Comparison of ENCODE assay signal across 18 cellular contexts in the genomic region with DNA sequence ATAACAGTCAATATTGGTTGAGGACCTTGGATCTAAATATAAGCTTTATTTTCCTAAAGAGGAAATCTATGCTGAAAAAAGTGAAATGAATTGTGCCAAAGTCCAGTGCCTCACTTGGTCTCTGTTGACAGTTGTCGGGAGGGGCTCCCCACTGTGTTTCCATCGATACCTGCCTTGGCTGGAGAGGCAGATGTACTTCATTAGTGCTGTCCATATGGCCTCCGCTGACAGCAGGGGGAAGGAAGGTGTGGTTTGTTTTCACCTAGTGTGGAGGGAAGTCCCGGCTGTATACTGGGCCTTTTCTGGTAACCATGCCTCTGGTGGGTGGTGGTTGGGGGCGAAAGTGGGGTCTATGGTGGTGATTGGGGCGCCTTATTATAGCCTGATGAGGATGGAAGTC. TPM values are rescaled to one million over a fixed set of nuclear protein-coding genes. Genes with fewer than 3 reads are reported as not detected.
A peak's percentile ranks its signal among the peaks of the same experiment; 100 is the strongest.
DNase-seq lines count a peak whose midpoint lies in the region; ATAC-seq and TF ChIP-seq lines count a peak whose summit lies in the region.
"Had no signal": no experiment of that assay in that cellular context is flagged by ENCODE, and none has a peak within 500 bp of the region (broad histone marks: within the 10 kb centered on the region; RNA-seq: fewer than 3 reads in every experiment).

No MANE protein-coding gene starts in this region.

- CTCF ChIA-PET in WTC11 (lab: Charles Lee): no interaction called here

- no peak overlapping the region for H3K4me3 Mint-ChIP-seq in WTC11
- no peak overlapping the region for H3K4me3 Mint-ChIP-seq in memory B cell

- no peaks in the 10 kb centered on the region for H3K9me3 Mint-ChIP-seq in WTC11
- H3K9me3 Mint-ChIP-seq in memory B cell: no peaks in the 10 kb centered on the region

- H3K4me1 Mint-ChIP-seq in WTC11 (peaks cover 64% of the 10 kb centered on the region), memory B cell (peaks cover 21% of the 10 kb centered on the region)

- H3K27ac Mint-ChIP-seq in WTC11: peak overlapping the region; percentile 46; the same call in 1 of the 2 replicates
- no peak overlapping the region for H3K27ac Mint-ChIP-seq in memory B cell
- H3K27ac Mint-ChIP-seq: CD4-positive, CD25-positive, alpha-beta regulatory T cell had no signal

- no peak for TF ChIP-seq CTCF in WTC11 (IDR thresholded peaks at IDR 0.05)

- DNase-seq in COLO668 (lab: John Stamatoyannopoulos, UW; ENCODE audit: unreplicated experiment): peak; percentile 63
- DNase-seq in WTC11 (ENCODE audit: low spot score): peak; percentile 23
- DNase-seq in memory B cell (ENCODE audit: low spot score in 2 of 2): no peak
- DNase-seq in SW480 (ENCODE audit: low spot score): no peak
- no peak for DNase-seq in EL
- DNase-seq in hepatic stellate cell (ENCODE audit: low spot score): no peak
- DNase-seq: activated CD4-positive, alpha-beta T cell treated with anti-CD3 and anti-CD28 coated beads, Interleukin-2, amount 50 U/mL, for 48 hours; activated naive CD4-positive, alpha-beta T cell treated with Interleukin-2 at 50 U/mL for 16 hours; activated T-cell treated with anti-CD3 and anti-CD28 coated beads for 4 hours; CD4-positive, CD25-positive, alpha-beta regulatory T cell; central memory CD4-positive, alpha-beta T cell; NCI-H1436; NCI-H345; occipital lobe; Right ventricle myocardium superior; T-helper 1 cell had no signal

- ATAC-seq in GM19463 (IDR thresholded peaks at IDR 0.05; ENCODE audit: unreplicated experiment): peak; percentile 48
- peak; percentile 75 for ATAC-seq in WTC11
- ATAC-seq in memory B cell (ENCODE audit: low read depth): peak; percentile 43
- ATAC-seq in HG03095 (IDR thresholded peaks at IDR 0.05; ENCODE audit: unreplicated experiment): no peak

- H3K36me3 Mint-ChIP-seq in WTC11 (no peaks in the 10 kb centered on the region), memory B cell (peaks cover 5% of the 10 kb centered on the region)

- POLR2A ChIA-PET in WTC11 (lab: Charles Lee): no interaction called here

- H3K27me3 Mint-ChIP-seq in WTC11 (ENCODE audit: low read depth) (no peaks in the 10 kb centered on the region), memory B cell (no peaks in the 10 kb centered on the region)
- H3K27me3 Mint-ChIP-seq: CD4-positive, CD25-positive, alpha-beta regulatory T cell had no signal

TF ChIP-seq in WTC11, 78 proteins besides CTCF, POLR2A, EP300 and RAD21:
- TF ChIP-seq TEAD1 (CRISPR knock-in tag; IDR thresholded peaks at IDR 0.05) (no peak), MXD4 (CRISPR knock-in tag; IDR thresholded peaks at IDR 0.05; ENCODE audit: borderline replicate concordance) (no peak), FOXP1 (CRISPR knock-in tag; IDR thresholded peaks at IDR 0.05; ENCODE audit: borderline replicate concordance) (no peak), CDX4 (CRISPR knock-in tag; IDR thresholded peaks at IDR 0.05; ENCODE audit: borderline replicate concordance) (no peak), NFYB (CRISPR knock-in tag; conservative IDR thresholded peaks at IDR 0.05; ENCODE audit: low read depth) (no peak), PRRX2 (CRISPR knock-in tag; IDR thresholded peaks at IDR 0.05) (no peak), NR1H2 (CRISPR knock-in tag; IDR thresholded peaks at IDR 0.05) (no peak), RORB (CRISPR knock-in tag; IDR thresholded peaks at IDR 0.05) (no peak), ZNF425 (CRISPR knock-in tag; conservative IDR thresholded peaks at IDR 0.05) (no peak), FOXP4 (CRISPR knock-in tag; IDR thresholded peaks at IDR 0.05) (no peak), GABPB1 (CRISPR knock-in tag; IDR thresholded peaks at IDR 0.05) (no peak), ATF6 (CRISPR knock-in tag; IDR thresholded peaks at IDR 0.05) (no peak), RELA (CRISPR knock-in tag; IDR thresholded peaks at IDR 0.05; ENCODE audit: borderline replicate concordance) (no peak)
- TF ChIP-seq, protein P1, sequence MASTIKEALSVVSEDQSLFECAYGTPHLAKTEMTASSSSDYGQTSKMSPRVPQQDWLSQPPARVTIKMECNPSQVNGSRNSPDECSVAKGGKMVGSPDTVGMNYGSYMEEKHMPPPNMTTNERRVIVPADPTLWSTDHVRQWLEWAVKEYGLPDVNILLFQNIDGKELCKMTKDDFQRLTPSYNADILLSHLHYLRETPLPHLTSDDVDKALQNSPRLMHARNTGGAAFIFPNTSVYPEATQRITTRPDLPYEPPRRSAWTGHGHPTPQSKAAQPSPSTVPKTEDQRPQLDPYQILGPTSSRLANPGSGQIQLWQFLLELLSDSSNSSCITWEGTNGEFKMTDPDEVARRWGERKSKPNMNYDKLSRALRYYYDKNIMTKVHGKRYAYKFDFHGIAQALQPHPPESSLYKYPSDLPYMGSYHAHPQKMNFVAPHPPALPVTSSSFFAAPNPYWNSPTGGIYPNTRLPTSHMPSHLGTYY (CRISPR knock-in tag; IDR thresholded peaks at IDR 0.05): no peak
- TF ChIP-seq, protein P2, sequence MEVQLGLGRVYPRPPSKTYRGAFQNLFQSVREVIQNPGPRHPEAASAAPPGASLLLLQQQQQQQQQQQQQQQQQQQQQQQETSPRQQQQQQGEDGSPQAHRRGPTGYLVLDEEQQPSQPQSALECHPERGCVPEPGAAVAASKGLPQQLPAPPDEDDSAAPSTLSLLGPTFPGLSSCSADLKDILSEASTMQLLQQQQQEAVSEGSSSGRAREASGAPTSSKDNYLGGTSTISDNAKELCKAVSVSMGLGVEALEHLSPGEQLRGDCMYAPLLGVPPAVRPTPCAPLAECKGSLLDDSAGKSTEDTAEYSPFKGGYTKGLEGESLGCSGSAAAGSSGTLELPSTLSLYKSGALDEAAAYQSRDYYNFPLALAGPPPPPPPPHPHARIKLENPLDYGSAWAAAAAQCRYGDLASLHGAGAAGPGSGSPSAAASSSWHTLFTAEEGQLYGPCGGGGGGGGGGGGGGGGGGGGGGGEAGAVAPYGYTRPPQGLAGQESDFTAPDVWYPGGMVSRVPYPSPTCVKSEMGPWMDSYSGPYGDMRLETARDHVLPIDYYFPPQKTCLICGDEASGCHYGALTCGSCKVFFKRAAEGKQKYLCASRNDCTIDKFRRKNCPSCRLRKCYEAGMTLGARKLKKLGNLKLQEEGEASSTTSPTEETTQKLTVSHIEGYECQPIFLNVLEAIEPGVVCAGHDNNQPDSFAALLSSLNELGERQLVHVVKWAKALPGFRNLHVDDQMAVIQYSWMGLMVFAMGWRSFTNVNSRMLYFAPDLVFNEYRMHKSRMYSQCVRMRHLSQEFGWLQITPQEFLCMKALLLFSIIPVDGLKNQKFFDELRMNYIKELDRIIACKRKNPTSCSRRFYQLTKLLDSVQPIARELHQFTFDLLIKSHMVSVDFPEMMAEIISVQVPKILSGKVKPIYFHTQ (CRISPR knock-in tag; IDR thresholded peaks at IDR 0.05): no peak

RNA-seq across cellular contexts. Expression of gene CD2AP, which starts 42.7 kb away (rescaled TPM):
- 62.3 to 77.0 TPM (median 62.3 TPM) in 3 replicates for total RNA-seq in WTC11 (2021)

Comparison
In these comparisons a context has a peak if more than half of its experiments do, and no peak if none do; other contexts are left out.
1. DNase-seq: peak in COLO668 (single experiment) and WTC11 (single experiment); none in memory B cell (0 of 2), SW480 (single experiment), EL (single experiment) and hepatic stellate cell (single experiment).